ENCODE assay signal across 1 cellular context in genomic region chr14:49768301-49769121, GRCh38.
A peak's percentile ranks its signal among the peaks of the same experiment; 100 is the strongest.
TF ChIP-seq lines count a peak whose summit lies in the region.

No MANE protein-coding gene starts in this region.

TF ChIP-seq in HepG2, 621 proteins besides CTCF, POLR2A, EP300 and RAD21 (continued from another document and continues in another):
- TF ChIP-seq ELK4 (CRISPR knock-in tag; IDR thresholded peaks at IDR 0.05; ENCODE audit: borderline replicate concordance) (no peak), CC2D1A (CRISPR knock-in tag; IDR thresholded peaks at IDR 0.05) (no peak), ZNF329 (CRISPR knock-in tag; IDR thresholded peaks at IDR 0.05; ENCODE audit: low read depth) (no peak; the same call in 1 of the 2 replicates), ZNF260 (CRISPR knock-in tag; IDR thresholded peaks at IDR 0.05; ENCODE audit: borderline replicate concordance, low read depth) (no peak), PHF8 (CRISPR knock-in tag; IDR thresholded peaks at IDR 0.05) (peak; percentile 48), HOXA3 (CRISPR knock-in tag; IDR thresholded peaks at IDR 0.05) (peak; percentile 84), ZNF724P (CRISPR knock-in tag; IDR thresholded peaks at IDR 0.05; ENCODE audit: borderline replicate concordance) (no peak), ATF4 (CRISPR knock-in tag; IDR thresholded peaks at IDR 0.05) (0 out of 4 replicates have a peak, but pooled peaks of 1 of the 2 experiments have one; percentile 26), ZNF441 (CRISPR knock-in tag; IDR thresholded peaks at IDR 0.05; ENCODE audit: borderline replicate concordance) (peak; percentile 68; the same call in 1 of the 2 replicates), SMAD9 (CRISPR knock-in tag; IDR thresholded peaks at IDR 0.05) (no peak), DRAP1 (CRISPR knock-in tag; IDR thresholded peaks at IDR 0.05) (peak; percentile 66), NFE2 (CRISPR knock-in tag; IDR thresholded peaks at IDR 0.05) (no peak), SMARCE1 (IDR thresholded peaks at IDR 0.05; ENCODE audit: borderline replicate concordance) (no peak), ZNF274 (CRISPR knock-in tag; IDR thresholded peaks at IDR 0.05) (peak; percentile 56; the same call in 1 of the 2 replicates), ZNF83 (CRISPR knock-in tag; IDR thresholded peaks at IDR 0.05; ENCODE audit: borderline replicate concordance) (no peak), ZNF12 (CRISPR knock-in tag; IDR thresholded peaks at IDR 0.05) (0 out of 2 replicates have a peak, but pooled peaks have one; percentile 13), NCOA2 (CRISPR knock-in tag; IDR thresholded peaks at IDR 0.05) (no peak), RARA (CRISPR knock-in tag; IDR thresholded peaks at IDR 0.05) (peak; percentile 37; the same call in 1 of the 2 replicates), ZNF276 (CRISPR knock-in tag; IDR thresholded peaks at IDR 0.05; ENCODE audit: low read depth) (no peak), ZNF280D (CRISPR knock-in tag; IDR thresholded peaks at IDR 0.05) (no peak), KLF16 (CRISPR knock-in tag; IDR thresholded peaks at IDR 0.05) (peak in 1 of 2 experiments; percentile 27; a peak in 1 of 4 replicates), ZNF335 (CRISPR knock-in tag; IDR thresholded peaks at IDR 0.05) (no peak), GATAD1 (CRISPR knock-in tag; IDR thresholded peaks at IDR 0.05) (peak; percentile 34; the same call in 1 of the 2 replicates), FOXK2 (IDR thresholded peaks at IDR 0.05) (no peak), ATAD3A (CRISPR knock-in tag; IDR thresholded peaks at IDR 0.05) (no peak), JUNB (CRISPR knock-in tag; IDR thresholded peaks at IDR 0.05; ENCODE audit: borderline replicate concordance) (peak; percentile 32; the same call in 1 of the 2 replicates), SNRNP70 (IDR thresholded peaks at IDR 0.05; ENCODE audit: low read depth, low read length) (no peak), KLF15 (CRISPR knock-in tag; IDR thresholded peaks at IDR 0.05; ENCODE audit: borderline replicate concordance) (0 out of 2 replicates have a peak, but pooled peaks have one; percentile 30), PRDM15 (CRISPR knock-in tag; IDR thresholded peaks at IDR 0.05) (no peak), ZBTB21 (CRISPR knock-in tag; IDR thresholded peaks at IDR 0.05) (peak; percentile 91), ZNF563 (CRISPR knock-in tag; IDR thresholded peaks at IDR 0.05) (peak; percentile 34; the same call in 1 of the 2 replicates), BRD4 (CRISPR knock-in tag; IDR thresholded peaks at IDR 0.05) (peak; percentile 64), ZNF343 (CRISPR knock-in tag; IDR thresholded peaks at IDR 0.05) (no peak; the same call in 1 of the 2 replicates), GRHL1 (CRISPR knock-in tag; conservative IDR thresholded peaks at IDR 0.05) (no peak), TOPORS (CRISPR knock-in tag; IDR thresholded peaks at IDR 0.05) (no peak; the same call in none of the 2 replicates), FOXP4 (CRISPR knock-in tag; IDR thresholded peaks at IDR 0.05) (peak; percentile 32; the same call in 1 of the 2 replicates), ZFP90 (CRISPR knock-in tag; IDR thresholded peaks at IDR 0.05; ENCODE audit: borderline replicate concordance) (no peak), ZKSCAN8 (CRISPR knock-in tag; IDR thresholded peaks at IDR 0.05; ENCODE audit: borderline replicate concordance) (no peak), FOXA3 (CRISPR knock-in tag; IDR thresholded peaks at IDR 0.05) (no peak; the same call in 1 of the 2 replicates), MAFF (IDR thresholded peaks at IDR 0.05; ENCODE audit: low read depth, low read length) (no peak), ZNF619 (CRISPR knock-in tag; IDR thresholded peaks at IDR 0.05) (no peak), ELF3 (CRISPR knock-in tag; IDR thresholded peaks at IDR 0.05) (no peak), TIGD3 (CRISPR knock-in tag; IDR thresholded peaks at IDR 0.05; ENCODE audit: borderline replicate concordance) (no peak), ZNF740 (CRISPR knock-in tag; IDR thresholded peaks at IDR 0.05) (0 out of 2 replicates have a peak, but pooled peaks have one; percentile 27), ZNF572 (CRISPR knock-in tag; IDR thresholded peaks at IDR 0.05) (no peak), ZNF891 (CRISPR knock-in tag; IDR thresholded peaks at IDR 0.05) (peak; percentile 71; the same call in 1 of the 2 replicates), MBNL3 (CRISPR knock-in tag; conservative IDR thresholded peaks at IDR 0.05) (no peak), RXRB (CRISPR knock-in tag; IDR thresholded peaks at IDR 0.05; ENCODE audit: borderline replicate concordance) (no peak; the same call in none of the 2 replicates), ZBTB42 (CRISPR knock-in tag; IDR thresholded peaks at IDR 0.05) (peak; percentile 38; the same call in 1 of the 2 replicates), SOX13 (IDR thresholded peaks at IDR 0.05) (no peak), SOX13 (CRISPR knock-in tag; conservative IDR thresholded peaks at IDR 0.05 in 1 of 2, IDR thresholded peaks at IDR 0.05 in 1 of 2) (no peak), NCOR1 (IDR thresholded peaks at IDR 0.05; ENCODE audit: borderline replicate concordance, low read length) (no peak), AGO2 (optimal IDR thresholded peaks at IDR 0.05; ENCODE audit: low read depth, low read length) (peak; percentile 99), ZFP82 (CRISPR knock-in tag; IDR thresholded peaks at IDR 0.05; ENCODE audit: borderline replicate concordance) (peak; percentile 10; the same call in 1 of the 2 replicates)
